In the genomic region with DNA sequence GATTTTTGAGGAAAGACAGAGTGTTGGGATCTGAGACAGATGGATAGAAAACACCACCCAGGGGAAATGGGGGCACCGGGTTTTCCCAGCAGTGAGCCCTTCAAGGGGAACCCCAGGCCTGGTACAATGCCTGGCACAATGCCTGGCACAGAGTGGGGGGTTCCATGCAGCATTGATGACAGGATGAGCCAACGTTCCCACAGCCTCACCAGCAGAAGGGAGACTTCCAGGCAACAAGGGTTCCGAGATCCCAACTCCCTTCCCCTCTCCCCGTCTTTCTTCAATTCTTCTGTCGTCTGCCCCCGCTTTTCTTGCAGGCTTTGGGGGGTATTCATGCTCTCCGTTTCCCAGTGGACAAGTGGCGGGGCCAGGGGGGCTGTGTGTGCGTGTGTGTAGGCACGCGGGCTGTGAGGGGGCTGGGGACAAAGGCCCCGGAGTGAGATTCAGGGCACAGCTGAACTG, we compare ENCODE assay signal across 11 cellular contexts.
DNase-seq lines count a peak whose midpoint lies in the region; ATAC-seq and TF ChIP-seq lines count a peak whose summit lies in the region.
"Had no signal": no experiment of that assay in that cellular context is flagged by ENCODE, and none has a peak within 500 bp of the region (broad histone marks: within the 10 kb centered on the region; RNA-seq: fewer than 3 reads in every experiment).

No MANE protein-coding gene starts in this region.

- H3K36me3 ChIP-seq in BLaER1, result no peaks in the 10 kb centered on the region
- H3K36me3 ChIP-seq in iPS-18a (ENCODE audit: control insufficient read depth, low read depth, low read length), result no peaks in the 10 kb centered on the region

- H3K4me1 ChIP-seq in BLaER1 (peaks cover 60% of the 10 kb centered on the region), iPS-18a (ENCODE audit: control insufficient read depth, low read depth, low read length) (peaks cover 49% of the 10 kb centered on the region)

- H3K27me3 ChIP-seq in BLaER1 (no peaks in the 10 kb centered on the region), iPS-18a (ENCODE audit: control insufficient read depth, insufficient read depth, low read length) (no peaks in the 10 kb centered on the region)

- H4K20me1 ChIP-seq in BLaER1, result no peaks in the 10 kb centered on the region

- no peaks in the 10 kb centered on the region for H3K36me3 Mint-ChIP-seq in brain
- H3K36me3 Mint-ChIP-seq: activated naive CD8-positive, alpha-beta T cell treated with anti-CD3 and anti-CD28 coated beads for 36 hours had no signal

- H3K4me3 ChIP-seq in BLaER1 (no peak overlapping the region), iPS-18a (ENCODE audit: low read length) (peak overlapping the region; percentile 42)

- H3K4me3 Mint-ChIP-seq in brain, result peak overlapping the region; percentile 38 to 77 (median 70)
- H3K4me3 Mint-ChIP-seq: activated naive CD8-positive, alpha-beta T cell treated with anti-CD3 and anti-CD28 coated beads for 36 hours had no signal

- H3K27ac Mint-ChIP-seq in brain, result peak overlapping the region; percentile 90 to 100 (median 98)
- H3K27ac Mint-ChIP-seq: activated naive CD8-positive, alpha-beta T cell treated with anti-CD3 and anti-CD28 coated beads for 36 hours had no signal

- H3K9me3 Mint-ChIP-seq in brain, result no peaks in the 10 kb centered on the region
- H3K9me3 Mint-ChIP-seq: activated naive CD8-positive, alpha-beta T cell treated with anti-CD3 and anti-CD28 coated beads for 36 hours had no signal

- TF ChIP-seq CTCF in brain (conservative IDR thresholded peaks at IDR 0.05), result no peak

- peaks cover 87% of the 10 kb centered on the region for H3K4me1 Mint-ChIP-seq in brain

- H3K9ac ChIP-seq in BLaER1 (no peak overlapping the region), iPS-18a (ENCODE audit: low read length) (peak overlapping the region; percentile 50)

- H3K4me2 ChIP-seq in BLaER1, result peak overlapping the region; percentile 63

- H3K27ac ChIP-seq in BLaER1 (0 out of 2 replicates have a peak overlapping the region, but pooled peaks have one; percentile 89), iPS-18a (ENCODE audit: low read length) (peak overlapping the region; percentile 55)

- ATAC-seq in HG03565 (IDR thresholded peaks at IDR 0.05; ENCODE audit: unreplicated experiment) (no peak), GM19395 (IDR thresholded peaks at IDR 0.05; ENCODE audit: unreplicated experiment) (no peak), GM18858 (IDR thresholded peaks at IDR 0.05; ENCODE audit: unreplicated experiment) (no peak), HG03095 (IDR thresholded peaks at IDR 0.05; ENCODE audit: unreplicated experiment) (no peak)

- peaks cover 16% of the 10 kb centered on the region for H3K27me3 Mint-ChIP-seq in brain
- H3K27me3 Mint-ChIP-seq: activated naive CD8-positive, alpha-beta T cell treated with anti-CD3 and anti-CD28 coated beads for 36 hours had no signal

- DNase-seq in renal cortical epithelial cell (ENCODE audit: low read depth), result peak; percentile 91
- DNase-seq: activated CD4-positive, CD25-positive, alpha-beta regulatory T cell; activated naive CD8-positive, alpha-beta T cell treated with anti-CD3 and anti-CD28 coated beads for 36 hours; stimulated activated CD4-positive, alpha-beta T cell treated with anti-CD3 and anti-CD28 coated beads, Interleukin-4, amount 100 ng/mL, for 4 hours had no signal

- H3K9me3 ChIP-seq in BLaER1, result no peaks in the 10 kb centered on the region
- H3K9me3 ChIP-seq in iPS-18a (ENCODE audit: control insufficient read depth, low read depth, low read length), result no peaks in the 10 kb centered on the region
